25 cellular contexts compared by ENCODE assay signal in the genomic region with DNA sequence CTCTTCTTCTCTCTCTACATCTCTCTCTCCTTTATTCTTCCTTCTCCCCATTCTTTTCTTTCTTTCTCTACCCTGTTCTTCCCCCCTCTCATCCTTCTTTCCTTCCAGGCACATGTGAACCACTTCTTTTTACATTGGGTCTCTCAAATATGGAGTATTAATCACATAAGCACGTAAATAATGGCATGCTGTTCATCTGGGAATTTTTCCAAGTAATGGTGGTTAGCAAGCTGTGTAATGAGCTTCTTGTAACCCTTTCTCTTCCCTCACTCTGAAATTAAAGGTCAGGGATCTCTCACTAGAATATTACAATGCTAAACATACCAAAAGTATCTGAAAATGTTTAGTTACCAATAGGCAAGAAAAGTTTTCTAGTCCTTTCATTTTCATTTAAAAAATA.
DNase-seq lines count a peak whose midpoint lies in the region; ATAC-seq and TF ChIP-seq lines count a peak whose summit lies in the region.
"Had no signal": no experiment of that assay in that cellular context is flagged by ENCODE, and none has a peak within 500 bp of the region (broad histone marks: within the 10 kb centered on the region; RNA-seq: fewer than 3 reads in every experiment).

No MANE protein-coding gene starts in this region.

- DNase-seq in NCI-H226, result peak; percentile 50
- DNase-seq in brain microvascular endothelial cell, result peak; percentile 28
- DNase-seq in foreskin keratinocyte, result no peak
- DNase-seq in activated T-cell treated with anti-CD3 and anti-CD28 coated beads for 4 hours, result no peak
- no peak for DNase-seq in activated CD8-positive, alpha-beta memory T cell treated with anti-CD3 and anti-CD28 coated beads, Interleukin-2, amount 50 U/mL, for 4 hours
- DNase-seq: activated CD4-positive, alpha-beta T cell treated with anti-CD3 and anti-CD28 coated beads for 1 hour; activated CD8-positive, alpha-beta T cell treated with anti-CD3 and anti-CD28 coated beads, Interleukin-2, amount 10 ng/mL, durations not matched to agents 7 days and 5 days; activated naive CD4-positive, alpha-beta T cell treated with Interleukin-2 at 50 U/mL for 16 hours; activated T-cell treated with anti-CD3 and anti-CD28 coated beads, Interleukin-2, amount 50 U/mL, for 24 hours; amniotic stem cell; effector CD8-positive, alpha-beta T cell; heart left ventricle; left ventricle myocardium inferior; NCI-H1694 treated with DMSO at 0.1 percent for 48 hours; NCI-H748 treated with DMSO at 0.1 percent for 48 hours; T-cell had no signal

- TF ChIP-seq CTCF in brain microvascular endothelial cell (IDR thresholded peaks at IDR 0.05; ENCODE audit: low read depth, low read length, missing control alignments) (no peak), foreskin keratinocyte (conservative IDR thresholded peaks at IDR 0.05) (no peak)

- no peaks in the 10 kb centered on the region for H3K27me3 ChIP-seq in ACC112 (ENCODE audit: insufficient read depth, low read length)
- no peaks in the 10 kb centered on the region for H3K27me3 ChIP-seq in brain microvascular endothelial cell (replicated peaks)
- H3K27me3 ChIP-seq in foreskin keratinocyte, result no peaks in the 10 kb centered on the region
- H3K27me3 ChIP-seq: BLaER1, suprapubic skin had no signal

- H2AFZ ChIP-seq in ACC112 (ENCODE audit: low read length, unreplicated experiment), result peak overlapping the region; percentile 96

- no peak for ATAC-seq in foreskin keratinocyte
- ATAC-seq in GM18907 (IDR thresholded peaks at IDR 0.05; ENCODE audit: unreplicated experiment), result no peak
- ATAC-seq in GM19463 (IDR thresholded peaks at IDR 0.05; ENCODE audit: unreplicated experiment), result no peak
- ATAC-seq: activated CD8-positive, alpha-beta T cell treated with anti-CD3 and anti-CD28 coated beads, Interleukin-2, amount 10 ng/mL, durations not matched to agents 7 days and 5 days; esophagus mucosa; heart left ventricle; Right ventricle myocardium inferior; stimulated activated memory B cell treated with anti-CD40 and anti-IgM and Interleukin-4, amounts not matched to agents 10 μg/mL and 1 μg/mL and 100 μg/mL, for 72 hours; T-cell had no signal

- H3K79me2 ChIP-seq in ACC112 (ENCODE audit: control insufficient read depth, insufficient read depth, low read length, unreplicated experiment), result no peaks in the 10 kb centered on the region

- H3K4me3 ChIP-seq in ACC112 (ENCODE audit: low read depth, low read length) (peak overlapping the region; percentile 54; the same call in 1 of the 2 replicates), brain microvascular endothelial cell (ENCODE audit: low read depth, low read length) (no peak overlapping the region)
- H3K4me3 ChIP-seq: BLaER1, heart left ventricle, left ventricle myocardium inferior, skin epidermis, suprapubic skin had no signal

- in situ Hi-C loops in brain microvascular endothelial cell (cut with HindIII; ENCODE audit: low pct_ligation_motif_present, low sequenced_read_pairs), result no loop called here

- H3K4me1 ChIP-seq in ACC112 (ENCODE audit: control insufficient read depth, insufficient read depth, low read length, unreplicated experiment), result peaks cover 52% of the 10 kb centered on the region
- H3K4me1 ChIP-seq in foreskin keratinocyte, result peaks cover 16% of the 10 kb centered on the region
- H3K4me1 ChIP-seq: BLaER1, heart left ventricle, left ventricle myocardium inferior, suprapubic skin had no signal

- no peaks in the 10 kb centered on the region for H3K36me3 ChIP-seq in ACC112 (ENCODE audit: insufficient read depth, low read length)
- H3K36me3 ChIP-seq in brain microvascular endothelial cell (replicated peaks), result no peaks in the 10 kb centered on the region
- H3K36me3 ChIP-seq: BLaER1, heart left ventricle, left ventricle myocardium inferior, suprapubic skin had no signal

- H3K27ac ChIP-seq in ACC112 (ENCODE audit: low read depth, low read length) (peak overlapping the region; percentile 68), brain microvascular endothelial cell (no peak overlapping the region), foreskin keratinocyte (peak overlapping the region; percentile 92)
- H3K27ac ChIP-seq: BLaER1, heart left ventricle, left ventricle myocardium inferior, skin epidermis, suprapubic skin had no signal

Comparison
In these comparisons a context has a peak if more than half of its experiments do, and no peak if none do; other contexts are left out.
1. DNase-seq: peak in NCI-H226 (single experiment) and brain microvascular endothelial cell (single experiment); none in foreskin keratinocyte (0 of 2), activated T-cell treated with anti-CD3 and anti-CD28 coated beads for 4 hours (single experiment) and activated CD8-positive, alpha-beta memory T cell treated with anti-CD3 and anti-CD28 coated beads, Interleukin-2, amount 50 U/mL, for 4 hours (single experiment).